ENCODE assay signal across 21 cellular contexts in genomic region chr19:4902796-4903195, GRCh38. TPM values are rescaled to one million over a fixed set of nuclear protein-coding genes. Genes with fewer than 3 reads are reported as not detected.
"Had no signal": no experiment of that assay in that cellular context is flagged by ENCODE, and none has a peak within 500 bp of the region (broad histone marks: within the 10 kb centered on the region; RNA-seq: fewer than 3 reads in every experiment).

ARRDC5 (minus strand) TSS chr19:4902896; CDS start chr19:4902825, 71 bp downstream.

- H3K4me3 ChIP-seq: lower lobe of right lung, sigmoid colon, thyroid gland had no signal

- DNase-seq: activated CD4-positive, alpha-beta memory T cell treated with anti-CD3 and anti-CD28 coated beads, Interleukin-2, amount 10 ng/mL, durations not matched to agents 7 days and 5 days; activated CD4-positive, alpha-beta T cell treated with anti-CD3 and anti-CD28 coated beads for 48 hours; activated effector memory CD4-positive, alpha-beta T cell treated with anti-CD3 and anti-CD28 coated beads, Interleukin-2, amount 50 U/mL, for 16 hours; activated naive CD8-positive, alpha-beta T cell treated with anti-CD3 and anti-CD28 coated beads, Interleukin-2, amount 10 ng/mL, durations not matched to agents 7 days and 5 days; activated T-cell treated with anti-CD3 and anti-CD28 coated beads, Interleukin-2, amount 50 U/mL, for 48 hours; brain microvascular endothelial cell; central memory CD4-positive, alpha-beta T cell; foreskin melanocyte; hypothalamus; lower lobe of right lung; sigmoid colon; stimulated activated CD4-positive, alpha-beta T cell treated with anti-CD3 and anti-CD28 coated beads, Interleukin-4, amount 100 ng/mL, for 24 hours; thyroid gland had no signal

- H3K27me3 ChIP-seq: brain microvascular endothelial cell, thyroid gland had no signal

- H3K27me3 Mint-ChIP-seq: activated CD4-positive, alpha-beta memory T cell treated with anti-CD3 and anti-CD28 coated beads, Interleukin-2, amount 10 ng/mL, durations not matched to agents 7 days and 5 days; activated naive CD8-positive, alpha-beta T cell treated with anti-CD3 and anti-CD28 coated beads, Interleukin-2, amount 10 ng/mL, durations not matched to agents 7 days and 5 days; stimulated activated memory B cell treated with anti-CD40 and anti-IgM and Interleukin-4, amounts not matched to agents 10 μg/mL and 1 μg/mL and 100 μg/mL, for 72 hours had no signal

- H3K9me3 Mint-ChIP-seq: activated CD4-positive, alpha-beta memory T cell treated with anti-CD3 and anti-CD28 coated beads, Interleukin-2, amount 10 ng/mL, durations not matched to agents 7 days and 5 days; activated naive CD8-positive, alpha-beta T cell treated with anti-CD3 and anti-CD28 coated beads, Interleukin-2, amount 10 ng/mL, durations not matched to agents 7 days and 5 days; mesothelial cell of epicardium; stimulated activated memory B cell treated with anti-CD40 and anti-IgM and Interleukin-4, amounts not matched to agents 10 μg/mL and 1 μg/mL and 100 μg/mL, for 72 hours; WTC11 had no signal

- H3K4me3 Mint-ChIP-seq: activated CD4-positive, alpha-beta memory T cell treated with anti-CD3 and anti-CD28 coated beads, Interleukin-2, amount 10 ng/mL, durations not matched to agents 7 days and 5 days; activated naive CD8-positive, alpha-beta T cell treated with anti-CD3 and anti-CD28 coated beads, Interleukin-2, amount 10 ng/mL, durations not matched to agents 7 days and 5 days; mesothelial cell of epicardium; stimulated activated memory B cell treated with anti-CD40 and anti-IgM and Interleukin-4, amounts not matched to agents 10 μg/mL and 1 μg/mL and 100 μg/mL, for 72 hours; WTC11 had no signal

- H3K36me3 ChIP-seq: brain microvascular endothelial cell, lower lobe of right lung, sigmoid colon, thyroid gland had no signal

- ATAC-seq: lower lobe of right lung; stimulated activated memory B cell treated with anti-CD40 and anti-IgM and Interleukin-4, amounts not matched to agents 10 μg/mL and 1 μg/mL and 100 μg/mL, for 72 hours; WTC11 had no signal

- H3K36me3 Mint-ChIP-seq: mesothelial cell of epicardium; stimulated activated memory B cell treated with anti-CD40 and anti-IgM and Interleukin-4, amounts not matched to agents 10 μg/mL and 1 μg/mL and 100 μg/mL, for 72 hours; WTC11 had no signal

- H3K27ac ChIP-seq: brain microvascular endothelial cell, lower lobe of right lung, sigmoid colon, thyroid gland had no signal

- H3K27ac Mint-ChIP-seq: activated CD4-positive, alpha-beta memory T cell treated with anti-CD3 and anti-CD28 coated beads, Interleukin-2, amount 10 ng/mL, durations not matched to agents 7 days and 5 days; activated naive CD8-positive, alpha-beta T cell treated with anti-CD3 and anti-CD28 coated beads, Interleukin-2, amount 10 ng/mL, durations not matched to agents 7 days and 5 days; mesothelial cell of epicardium; stimulated activated memory B cell treated with anti-CD40 and anti-IgM and Interleukin-4, amounts not matched to agents 10 μg/mL and 1 μg/mL and 100 μg/mL, for 72 hours; WTC11 had no signal

- H3K4me1 ChIP-seq: lower lobe of right lung, sigmoid colon, thyroid gland had no signal

- H3K9me3 ChIP-seq: lower lobe of right lung, sigmoid colon, thyroid gland had no signal

- H3K4me1 Mint-ChIP-seq: activated CD4-positive, alpha-beta memory T cell treated with anti-CD3 and anti-CD28 coated beads, Interleukin-2, amount 10 ng/mL, durations not matched to agents 7 days and 5 days; activated naive CD8-positive, alpha-beta T cell treated with anti-CD3 and anti-CD28 coated beads, Interleukin-2, amount 10 ng/mL, durations not matched to agents 7 days and 5 days; mesothelial cell of epicardium; stimulated activated memory B cell treated with anti-CD40 and anti-IgM and Interleukin-4, amounts not matched to agents 10 μg/mL and 1 μg/mL and 100 μg/mL, for 72 hours; WTC11 had no signal

RNA-seq across cellular contexts. Expression of gene ARRDC5, which starts in this region (rescaled TPM):
- total RNA-seq: epithelial cell of proximal tubule, mesothelial cell of epicardium, osteocyte, pulmonary artery endothelial cell, thyroid gland, WTC11 had no signal
- polyA plus RNA-seq: keratinocyte, neural cell had no signal
